In the genomic region with DNA sequence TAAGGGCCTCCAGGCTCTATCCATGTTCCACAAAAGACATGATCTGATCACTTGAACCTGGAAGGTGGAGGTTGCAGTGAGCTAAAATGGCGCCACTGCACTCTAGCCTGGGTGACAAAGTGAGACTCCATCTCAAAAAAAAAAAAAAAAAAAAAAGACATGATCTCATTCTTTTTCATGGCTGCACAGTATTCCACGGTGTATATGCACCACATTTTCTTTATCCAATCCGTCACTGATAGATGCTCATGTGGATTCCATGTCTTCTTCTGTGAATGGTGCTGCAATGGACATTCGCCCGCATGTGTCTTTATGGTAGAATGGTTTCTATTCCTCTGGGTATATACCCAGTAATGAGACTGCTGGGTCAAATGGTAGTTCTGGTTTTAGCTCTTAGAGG, we compare ENCODE assay signal across 23 cellular contexts.
DNase-seq lines count a peak whose midpoint lies in the region; ATAC-seq and TF ChIP-seq lines count a peak whose summit lies in the region.
"Had no signal": no experiment of that assay in that cellular context is flagged by ENCODE, and none has a peak within 500 bp of the region (broad histone marks: within the 10 kb centered on the region; RNA-seq: fewer than 3 reads in every experiment).

No MANE protein-coding gene starts in this region.

- POLR2A ChIA-PET in activated CD4-positive, alpha-beta memory T cell treated with anti-CD3 and anti-CD28 coated beads for 36 hours (lab: Charles Lee): interaction anchor here (0.7 to 1.2 kb wide), 3 partner anchors 9 to 123 kb away, joined by 3 to 4 read pairs (median 4); no protein-coding TSS in a partner anchor
- POLR2A ChIA-PET in activated CD4-positive, alpha-beta memory T cell treated with anti-CD3 and anti-CD28 coated beads, Interleukin-2, amount 10 ng/mL, durations not matched to agents 7 days and 5 days (lab: Charles Lee): no interaction called here

- H3K9me3 Mint-ChIP-seq in activated CD4-positive, alpha-beta memory T cell treated with anti-CD3 and anti-CD28 coated beads for 36 hours: no peaks in the 10 kb centered on the region
- no peaks in the 10 kb centered on the region for H3K9me3 Mint-ChIP-seq in activated CD4-positive, alpha-beta memory T cell treated with anti-CD3 and anti-CD28 coated beads, Interleukin-2, amount 10 ng/mL, durations not matched to agents 7 days and 5 days
- H3K9me3 Mint-ChIP-seq in CD14-positive monocyte: no peaks in the 10 kb centered on the region
- H3K9me3 Mint-ChIP-seq in activated T-helper 17 cell treated with anti-CD3 and anti-CD28 coated beads, Interleukin-2, amount 50 U/mL, for 72 hours: no peaks in the 10 kb centered on the region
- no peaks in the 10 kb centered on the region for H3K9me3 Mint-ChIP-seq in mesothelial cell of epicardium
- H3K9me3 Mint-ChIP-seq: activated naive CD4-positive, alpha-beta T cell treated with anti-CD3 and anti-CD28 coated beads, Interleukin-2, amount 10 ng/mL, durations not matched to agents 7 days and 5 days had no signal

- H3K4me1 Mint-ChIP-seq in activated CD4-positive, alpha-beta memory T cell treated with anti-CD3 and anti-CD28 coated beads for 36 hours (ENCODE audit: low read depth): peaks cover 90% of the 10 kb centered on the region
- H3K4me1 Mint-ChIP-seq in activated CD4-positive, alpha-beta memory T cell treated with anti-CD3 and anti-CD28 coated beads, Interleukin-2, amount 10 ng/mL, durations not matched to agents 7 days and 5 days: peaks cover 91% of the 10 kb centered on the region
- H3K4me1 Mint-ChIP-seq in CD14-positive monocyte: peaks cover 65% of the 10 kb centered on the region
- peaks cover 66% of the 10 kb centered on the region for H3K4me1 Mint-ChIP-seq in activated T-helper 17 cell treated with anti-CD3 and anti-CD28 coated beads, Interleukin-2, amount 50 U/mL, for 72 hours
- H3K4me1 Mint-ChIP-seq in mesothelial cell of epicardium: peaks cover 56% of the 10 kb centered on the region

- H3K36me3 Mint-ChIP-seq in activated CD4-positive, alpha-beta memory T cell treated with anti-CD3 and anti-CD28 coated beads for 36 hours: peaks cover 6% of the 10 kb centered on the region
- peaks cover 30% of the 10 kb centered on the region for H3K36me3 Mint-ChIP-seq in activated CD4-positive, alpha-beta memory T cell treated with anti-CD3 and anti-CD28 coated beads, Interleukin-2, amount 10 ng/mL, durations not matched to agents 7 days and 5 days (ENCODE audit: low read depth)
- H3K36me3 Mint-ChIP-seq in CD14-positive monocyte (peaks cover 11 to 30% of the 10 kb centered on the region in 2 donors), mesothelial cell of epicardium (no peaks in the 10 kb centered on the region)
- H3K36me3 Mint-ChIP-seq in activated T-helper 17 cell treated with anti-CD3 and anti-CD28 coated beads, Interleukin-2, amount 50 U/mL, for 72 hours (ENCODE audit: low read depth): peaks cover 20% of the 10 kb centered on the region

- intact Hi-C loops in activated CD4-positive, alpha-beta memory T cell treated with anti-CD3 and anti-CD28 coated beads for 36 hours (cut with micrococcal nuclease): no loop called here
- intact Hi-C loops in CD14-positive monocyte (cut with micrococcal nuclease): no loop called here

- H3K27ac Mint-ChIP-seq in activated CD4-positive, alpha-beta memory T cell treated with anti-CD3 and anti-CD28 coated beads for 36 hours: peak overlapping the region; percentile 77
- H3K27ac Mint-ChIP-seq in activated CD4-positive, alpha-beta memory T cell treated with anti-CD3 and anti-CD28 coated beads, Interleukin-2, amount 10 ng/mL, durations not matched to agents 7 days and 5 days: no peak overlapping the region
- peak overlapping the region in 6 of 7 donors; percentile 62 to 94 (median 82) for H3K27ac Mint-ChIP-seq in CD14-positive monocyte
- H3K27ac Mint-ChIP-seq in activated T-helper 17 cell treated with anti-CD3 and anti-CD28 coated beads, Interleukin-2, amount 50 U/mL, for 72 hours: peak overlapping the region; percentile 20
- H3K27ac Mint-ChIP-seq in mesothelial cell of epicardium: peak overlapping the region; percentile 39
- H3K27ac Mint-ChIP-seq: activated naive CD4-positive, alpha-beta T cell treated with anti-CD3 and anti-CD28 coated beads, Interleukin-2, amount 10 ng/mL, durations not matched to agents 7 days and 5 days had no signal

- H3K27me3 Mint-ChIP-seq in activated CD4-positive, alpha-beta memory T cell treated with anti-CD3 and anti-CD28 coated beads for 36 hours: no peaks in the 10 kb centered on the region
- H3K27me3 Mint-ChIP-seq in activated CD4-positive, alpha-beta memory T cell treated with anti-CD3 and anti-CD28 coated beads, Interleukin-2, amount 10 ng/mL, durations not matched to agents 7 days and 5 days: no peaks in the 10 kb centered on the region
- no peaks in the 10 kb centered on the region for H3K27me3 Mint-ChIP-seq in CD14-positive monocyte (ENCODE audit: low read depth in 3 of 3)
- H3K27me3 Mint-ChIP-seq in activated T-helper 17 cell treated with anti-CD3 and anti-CD28 coated beads, Interleukin-2, amount 50 U/mL, for 72 hours: no peaks in the 10 kb centered on the region
- H3K27me3 Mint-ChIP-seq in mesothelial cell of epicardium (ENCODE audit: low read depth): no peaks in the 10 kb centered on the region
- H3K27me3 Mint-ChIP-seq: activated naive CD4-positive, alpha-beta T cell treated with anti-CD3 and anti-CD28 coated beads, Interleukin-2, amount 10 ng/mL, durations not matched to agents 7 days and 5 days had no signal

- ATAC-seq in activated T-helper 17 cell treated with anti-CD3 and anti-CD28 coated beads, Interleukin-2, amount 50 U/mL, for 72 hours (replicated peaks): no peak

- H3K4me3 Mint-ChIP-seq in activated CD4-positive, alpha-beta memory T cell treated with anti-CD3 and anti-CD28 coated beads for 36 hours: no peak overlapping the region
- H3K4me3 Mint-ChIP-seq in activated CD4-positive, alpha-beta memory T cell treated with anti-CD3 and anti-CD28 coated beads, Interleukin-2, amount 10 ng/mL, durations not matched to agents 7 days and 5 days: no peak overlapping the region
- H3K4me3 Mint-ChIP-seq in CD14-positive monocyte: no peak overlapping the region
- peak overlapping the region; percentile 80 for H3K4me3 Mint-ChIP-seq in activated T-helper 17 cell treated with anti-CD3 and anti-CD28 coated beads, Interleukin-2, amount 50 U/mL, for 72 hours
- H3K4me3 Mint-ChIP-seq in mesothelial cell of epicardium: no peak overlapping the region
- H3K4me3 Mint-ChIP-seq: activated naive CD4-positive, alpha-beta T cell treated with anti-CD3 and anti-CD28 coated beads, Interleukin-2, amount 10 ng/mL, durations not matched to agents 7 days and 5 days had no signal

- CTCF ChIA-PET in activated CD4-positive, alpha-beta memory T cell treated with anti-CD3 and anti-CD28 coated beads for 36 hours (lab: Charles Lee): no interaction called here
- CTCF ChIA-PET in activated CD4-positive, alpha-beta memory T cell treated with anti-CD3 and anti-CD28 coated beads, Interleukin-2, amount 10 ng/mL, durations not matched to agents 7 days and 5 days (lab: Charles Lee): no interaction called here

- DNase-seq in activated CD4-positive, alpha-beta memory T cell treated with anti-CD3 and anti-CD28 coated beads for 36 hours: no peak
- DNase-seq in activated CD4-positive, alpha-beta memory T cell treated with anti-CD3 and anti-CD28 coated beads, Interleukin-2, amount 10 ng/mL, durations not matched to agents 7 days and 5 days: no peak
- DNase-seq in CD14-positive monocyte (ENCODE audit: low spot score) (no peak), mesothelial cell of epicardium (ENCODE audit: low spot score in 2 of 2, unreplicated experiment in 2 of 2) (no peak), GM03348 (ENCODE audit: low spot score) (no peak), kidney tubule cell (ENCODE audit: low spot score) (no peak), NCI-H1930 (lab: John Stamatoyannopoulos, UW) (no peak)
- DNase-seq: activated CD4-positive, alpha-beta T cell treated with anti-CD3 and anti-CD28 coated beads for 48 hours; activated naive CD4-positive, alpha-beta T cell treated with anti-CD3 and anti-CD28 coated beads, Interleukin-2, amount 10 ng/mL, durations not matched to agents 7 days and 5 days; BE2C; Calu3; cerebellar nuclear complex; effector CD4-positive, alpha-beta T cell; NCI-H1092; NCI-H2029; NCI-H345; retina; SIG-M5; stimulated activated CD4-positive, alpha-beta T cell treated with anti-CD3 and anti-CD28 coated beads, Interleukin-4, amount 100 ng/mL, for 1 hour; stimulated activated naive CD4-positive, alpha-beta T cell treated with Interleukin-2 at 50 U/mL for 16 hours; T-helper 1 cell; upper lobe of left lung had no signal

- no peak for TF ChIP-seq CTCF in CD14-positive monocyte (IDR thresholded peaks at IDR 0.05)
- no peak for TF ChIP-seq CTCF in mesothelial cell of epicardium (IDR thresholded peaks at IDR 0.05; ENCODE audit: unreplicated experiment)
